1 cellular context compared by ENCODE assay signal in the genomic region with DNA sequence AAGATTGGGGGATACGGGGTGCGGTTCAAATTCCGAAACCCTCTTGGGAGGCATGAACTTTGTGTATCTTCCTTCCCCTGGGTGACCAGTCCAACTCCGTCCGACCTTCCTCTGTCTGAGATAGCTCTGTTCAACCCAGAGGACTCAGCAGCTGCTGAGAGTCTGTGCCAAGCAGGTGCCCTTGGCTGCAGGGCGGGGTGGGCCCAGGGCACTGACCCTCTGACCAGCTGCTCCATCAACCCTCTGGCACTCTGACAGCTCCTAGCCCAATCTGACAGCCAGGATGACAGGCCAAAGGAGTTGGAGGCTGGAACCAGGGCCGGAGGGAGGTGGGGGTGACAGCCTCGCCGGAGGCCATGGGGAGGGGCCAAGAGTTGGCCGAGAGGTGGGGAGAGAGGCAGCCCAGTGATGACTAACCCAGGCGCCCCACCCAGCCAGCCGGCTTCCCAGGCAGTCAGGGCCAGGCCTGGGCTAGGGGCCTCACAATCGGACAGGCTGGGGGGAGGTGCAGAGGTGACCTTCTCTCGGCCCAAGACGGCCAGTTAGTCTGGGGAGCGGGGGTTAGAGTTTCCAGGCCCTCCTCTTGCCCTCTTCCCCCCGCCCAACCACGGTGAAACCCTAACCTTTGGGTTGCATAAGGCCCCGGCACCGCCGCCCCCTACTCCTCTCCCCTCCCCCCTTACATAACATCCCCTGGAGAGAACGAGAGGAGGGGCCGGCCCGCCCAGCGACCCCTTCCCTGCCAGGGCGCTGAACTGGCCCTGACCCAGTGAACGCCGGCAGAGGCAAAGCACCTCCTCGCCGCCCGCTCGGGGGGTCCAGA.
A peak's percentile ranks its signal among the peaks of the same experiment; 100 is the strongest.
TF ChIP-seq lines count a peak whose summit lies in the region.

No MANE protein-coding gene starts in this region.

TF ChIP-seq in SK-N-SH, 30 proteins besides CTCF, POLR2A, EP300 and RAD21 (continued from another document):
- TF ChIP-seq, protein P1, sequence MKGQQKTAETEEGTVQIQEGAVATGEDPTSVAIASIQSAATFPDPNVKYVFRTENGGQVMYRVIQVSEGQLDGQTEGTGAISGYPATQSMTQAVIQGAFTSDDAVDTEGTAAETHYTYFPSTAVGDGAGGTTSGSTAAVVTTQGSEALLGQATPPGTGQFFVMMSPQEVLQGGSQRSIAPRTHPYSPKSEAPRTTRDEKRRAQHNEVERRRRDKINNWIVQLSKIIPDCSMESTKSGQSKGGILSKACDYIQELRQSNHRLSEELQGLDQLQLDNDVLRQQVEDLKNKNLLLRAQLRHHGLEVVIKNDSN (IDR thresholded peaks at IDR 0.05; ENCODE audit: borderline replicate concordance, low read depth) = no peak
- TF ChIP-seq TAF1 (IDR thresholded peaks at IDR 0.05; ENCODE audit: borderline replicate concordance, low read depth, low read length) (peak; percentile 75), NFIC (IDR thresholded peaks at IDR 0.05; ENCODE audit: borderline replicate concordance) (peak; percentile 46; the same call in 1 of the 2 replicates), JUND (IDR thresholded peaks at IDR 0.05) (peak; percentile 64)
